ENCODE assay signal across 1 cellular context in the genomic region with DNA sequence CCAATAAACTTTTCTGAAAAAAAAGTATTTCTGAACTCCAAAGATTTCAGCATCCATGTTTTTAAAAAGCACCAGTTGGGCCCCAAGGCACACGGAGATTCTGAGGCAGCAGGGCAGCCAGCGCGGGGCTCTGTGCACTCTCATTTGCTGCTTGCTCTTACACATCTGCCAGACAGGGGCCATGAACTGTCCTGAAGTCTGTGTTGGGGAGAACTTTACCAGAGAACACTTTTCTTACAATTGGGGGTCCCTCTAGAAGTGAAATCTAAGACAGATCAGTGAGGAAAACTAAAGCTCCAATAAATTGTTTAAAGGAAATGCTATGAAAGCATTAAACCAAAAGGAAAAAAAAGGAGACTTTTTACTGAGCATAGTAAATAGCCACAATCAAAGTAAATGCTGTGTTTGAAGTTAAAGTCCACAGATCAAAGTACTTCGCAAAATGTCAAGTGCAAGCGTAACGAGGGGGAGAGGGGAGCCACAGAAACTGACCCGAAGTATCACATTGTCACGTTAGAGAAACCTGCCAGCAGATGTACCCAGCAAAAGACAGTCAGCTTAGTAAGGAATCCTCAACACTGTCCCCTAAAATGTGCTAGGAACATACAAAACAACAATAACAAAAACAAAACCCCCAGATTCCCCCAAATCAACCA.
TF ChIP-seq lines count a peak whose summit lies in the region.

No MANE protein-coding gene starts in this region.

TF ChIP-seq in HepG2, 621 proteins besides CTCF, POLR2A, EP300 and RAD21 (continued from another document and continues in another):
- TF ChIP-seq ARNT2 (CRISPR knock-in tag; IDR thresholded peaks at IDR 0.05; ENCODE audit: low read depth) = 0 out of 2 replicates have a peak, but pooled peaks have one; percentile 11
- no peak for TF ChIP-seq ZBTB7A (CRISPR knock-in tag; IDR thresholded peaks at IDR 0.05)
- TF ChIP-seq ZNF207 (IDR thresholded peaks at IDR 0.05; ENCODE audit: borderline replicate concordance) = no peak
- TF ChIP-seq ZNF672 (CRISPR knock-in tag; IDR thresholded peaks at IDR 0.05) = no peak
- TF ChIP-seq SALL1 (CRISPR knock-in tag; IDR thresholded peaks at IDR 0.05) = peak; percentile 53
- TF ChIP-seq NFKBIZ (CRISPR knock-in tag; IDR thresholded peaks at IDR 0.05) = no peak
- TF ChIP-seq, protein P1, sequence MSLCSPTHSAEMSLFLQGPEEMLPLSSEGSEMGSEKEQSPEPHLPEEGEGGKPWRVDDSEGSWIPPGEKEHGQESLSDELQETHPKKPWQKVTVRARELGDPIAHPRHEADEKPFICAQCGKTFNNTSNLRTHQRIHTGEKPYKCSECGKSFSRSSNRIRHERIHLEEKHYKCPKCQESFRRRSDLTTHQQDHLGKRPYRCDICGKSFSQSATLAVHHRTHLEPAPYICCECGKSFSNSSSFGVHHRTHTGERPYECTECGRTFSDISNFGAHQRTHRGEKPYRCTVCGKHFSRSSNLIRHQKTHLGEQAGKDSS (CRISPR knock-in tag; IDR thresholded peaks at IDR 0.05; ENCODE audit: borderline replicate concordance, low read depth) = no peak
- TF ChIP-seq HDAC6 (IDR thresholded peaks at IDR 0.05; ENCODE audit: low read depth, low read length) = no peak
- TF ChIP-seq, protein P2, sequence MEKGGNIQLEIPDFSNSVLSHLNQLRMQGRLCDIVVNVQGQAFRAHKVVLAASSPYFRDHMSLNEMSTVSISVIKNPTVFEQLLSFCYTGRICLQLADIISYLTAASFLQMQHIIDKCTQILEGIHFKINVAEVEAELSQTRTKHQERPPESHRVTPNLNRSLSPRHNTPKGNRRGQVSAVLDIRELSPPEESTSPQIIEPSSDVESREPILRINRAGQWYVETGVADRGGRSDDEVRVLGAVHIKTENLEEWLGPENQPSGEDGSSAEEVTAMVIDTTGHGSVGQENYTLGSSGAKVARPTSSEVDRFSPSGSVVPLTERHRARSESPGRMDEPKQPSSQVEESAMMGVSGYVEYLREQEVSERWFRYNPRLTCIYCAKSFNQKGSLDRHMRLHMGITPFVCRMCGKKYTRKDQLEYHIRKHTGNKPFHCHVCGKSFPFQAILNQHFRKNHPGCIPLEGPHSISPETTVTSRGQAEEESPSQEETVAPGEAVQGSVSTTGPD (CRISPR knock-in tag; IDR thresholded peaks at IDR 0.05) = no peak
- TF ChIP-seq HMG20B (CRISPR knock-in tag; conservative IDR thresholded peaks at IDR 0.05) = peak; percentile 45; the same call in 1 of the 2 replicates
- TF ChIP-seq, protein P3, sequence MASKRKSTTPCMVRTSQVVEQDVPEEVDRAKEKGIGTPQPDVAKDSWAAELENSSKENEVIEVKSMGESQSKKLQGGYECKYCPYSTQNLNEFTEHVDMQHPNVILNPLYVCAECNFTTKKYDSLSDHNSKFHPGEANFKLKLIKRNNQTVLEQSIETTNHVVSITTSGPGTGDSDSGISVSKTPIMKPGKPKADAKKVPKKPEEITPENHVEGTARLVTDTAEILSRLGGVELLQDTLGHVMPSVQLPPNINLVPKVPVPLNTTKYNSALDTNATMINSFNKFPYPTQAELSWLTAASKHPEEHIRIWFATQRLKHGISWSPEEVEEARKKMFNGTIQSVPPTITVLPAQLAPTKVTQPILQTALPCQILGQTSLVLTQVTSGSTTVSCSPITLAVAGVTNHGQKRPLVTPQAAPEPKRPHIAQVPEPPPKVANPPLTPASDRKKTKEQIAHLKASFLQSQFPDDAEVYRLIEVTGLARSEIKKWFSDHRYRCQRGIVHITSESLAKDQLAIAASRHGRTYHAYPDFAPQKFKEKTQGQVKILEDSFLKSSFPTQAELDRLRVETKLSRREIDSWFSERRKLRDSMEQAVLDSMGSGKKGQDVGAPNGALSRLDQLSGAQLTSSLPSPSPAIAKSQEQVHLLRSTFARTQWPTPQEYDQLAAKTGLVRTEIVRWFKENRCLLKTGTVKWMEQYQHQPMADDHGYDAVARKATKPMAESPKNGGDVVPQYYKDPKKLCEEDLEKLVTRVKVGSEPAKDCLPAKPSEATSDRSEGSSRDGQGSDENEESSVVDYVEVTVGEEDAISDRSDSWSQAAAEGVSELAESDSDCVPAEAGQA (IDR thresholded peaks at IDR 0.05; ENCODE audit: low read depth) = no peak
- TF ChIP-seq, protein P3 (CRISPR knock-in tag; IDR thresholded peaks at IDR 0.05; ENCODE audit: borderline replicate concordance) = no peak
- no peak for TF ChIP-seq BRF2 (CRISPR knock-in tag; IDR thresholded peaks at IDR 0.05)
- no peak for TF ChIP-seq NFYB (CRISPR knock-in tag; IDR thresholded peaks at IDR 0.05)
- TF ChIP-seq ZNF703 (CRISPR knock-in tag; IDR thresholded peaks at IDR 0.05; ENCODE audit: borderline replicate concordance) = no peak
- TF ChIP-seq KLF6 (CRISPR knock-in tag; IDR thresholded peaks at IDR 0.05) = no peak
- no peak for TF ChIP-seq FIP1L1 (IDR thresholded peaks at IDR 0.05; ENCODE audit: borderline replicate concordance, insufficient read depth, low read depth, low read length)
- TF ChIP-seq ZC3H4 (CRISPR knock-in tag; IDR thresholded peaks at IDR 0.05; ENCODE audit: borderline replicate concordance) = no peak
- TF ChIP-seq KAT8 (CRISPR knock-in tag; IDR thresholded peaks at IDR 0.05) = no peak; the same call in 1 of the 2 replicates
- TF ChIP-seq ETV6 (CRISPR knock-in tag; conservative IDR thresholded peaks at IDR 0.05) = no peak
- TF ChIP-seq ISL2 (CRISPR knock-in tag; IDR thresholded peaks at IDR 0.05) = peak; percentile 88
- TF ChIP-seq HNF4A (CRISPR knock-in tag; IDR thresholded peaks at IDR 0.05) = peak; percentile 98
- no peak for TF ChIP-seq ZNF850 (CRISPR knock-in tag; conservative IDR thresholded peaks at IDR 0.05)
- TF ChIP-seq, protein P4, sequence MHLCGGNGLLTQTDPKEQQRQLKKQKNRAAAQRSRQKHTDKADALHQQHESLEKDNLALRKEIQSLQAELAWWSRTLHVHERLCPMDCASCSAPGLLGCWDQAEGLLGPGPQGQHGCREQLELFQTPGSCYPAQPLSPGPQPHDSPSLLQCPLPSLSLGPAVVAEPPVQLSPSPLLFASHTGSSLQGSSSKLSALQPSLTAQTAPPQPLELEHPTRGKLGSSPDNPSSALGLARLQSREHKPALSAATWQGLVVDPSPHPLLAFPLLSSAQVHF (CRISPR knock-in tag; IDR thresholded peaks at IDR 0.05) = no peak
- no peak for TF ChIP-seq CHCHD3 (CRISPR knock-in tag; IDR thresholded peaks at IDR 0.05)
- TF ChIP-seq GTF3A (CRISPR knock-in tag; conservative IDR thresholded peaks at IDR 0.05) = no peak
- TF ChIP-seq, protein P5, sequence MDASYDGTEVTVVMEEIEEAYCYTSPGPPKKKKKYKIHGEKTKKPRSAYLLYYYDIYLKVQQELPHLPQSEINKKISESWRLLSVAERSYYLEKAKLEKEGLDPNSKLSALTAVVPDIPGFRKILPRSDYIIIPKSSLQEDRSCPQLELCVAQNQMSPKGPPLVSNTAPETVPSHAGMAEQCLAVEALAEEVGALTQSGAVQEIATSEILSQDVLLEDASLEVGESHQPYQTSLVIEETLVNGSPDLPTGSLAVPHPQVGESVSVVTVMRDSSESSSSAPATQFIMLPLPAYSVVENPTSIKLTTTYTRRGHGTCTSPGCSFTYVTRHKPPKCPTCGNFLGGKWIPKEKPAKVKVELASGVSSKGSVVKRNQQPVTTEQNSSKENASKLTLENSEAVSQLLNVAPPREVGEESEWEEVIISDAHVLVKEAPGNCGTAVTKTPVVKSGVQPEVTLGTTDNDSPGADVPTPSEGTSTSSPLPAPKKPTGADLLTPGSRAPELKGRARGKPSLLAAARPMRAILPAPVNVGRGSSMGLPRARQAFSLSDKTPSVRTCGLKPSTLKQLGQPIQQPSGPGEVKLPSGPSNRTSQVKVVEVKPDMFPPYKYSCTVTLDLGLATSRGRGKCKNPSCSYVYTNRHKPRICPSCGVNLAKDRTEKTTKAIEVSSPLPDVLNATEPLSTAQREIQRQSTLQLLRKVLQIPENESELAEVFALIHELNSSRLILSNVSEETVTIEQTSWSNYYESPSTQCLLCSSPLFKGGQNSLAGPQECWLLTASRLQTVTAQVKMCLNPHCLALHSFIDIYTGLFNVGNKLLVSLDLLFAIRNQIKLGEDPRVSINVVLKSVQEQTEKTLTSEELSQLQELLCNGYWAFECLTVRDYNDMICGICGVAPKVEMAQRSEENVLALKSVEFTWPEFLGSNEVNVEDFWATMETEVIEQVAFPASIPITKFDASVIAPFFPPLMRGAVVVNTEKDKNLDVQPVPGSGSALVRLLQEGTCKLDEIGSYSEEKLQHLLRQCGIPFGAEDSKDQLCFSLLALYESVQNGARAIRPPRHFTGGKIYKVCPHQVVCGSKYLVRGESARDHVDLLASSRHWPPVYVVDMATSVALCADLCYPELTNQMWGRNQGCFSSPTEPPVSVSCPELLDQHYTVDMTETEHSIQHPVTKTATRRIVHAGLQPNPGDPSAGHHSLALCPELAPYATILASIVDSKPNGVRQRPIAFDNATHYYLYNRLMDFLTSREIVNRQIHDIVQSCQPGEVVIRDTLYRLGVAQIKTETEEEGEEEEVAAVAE (CRISPR knock-in tag; IDR thresholded peaks at IDR 0.05; ENCODE audit: borderline replicate concordance) = no peak
- TF ChIP-seq MEIS1 (CRISPR knock-in tag; IDR thresholded peaks at IDR 0.05; ENCODE audit: borderline replicate concordance) = no peak; the same call in 1 of the 2 replicates
- TF ChIP-seq ZNF629 (CRISPR knock-in tag; conservative IDR thresholded peaks at IDR 0.05) = peak; percentile 17; the same call in 1 of the 2 replicates
- TF ChIP-seq ZNF430 (CRISPR knock-in tag; IDR thresholded peaks at IDR 0.05) = no peak
- TF ChIP-seq PITX1 (CRISPR knock-in tag; IDR thresholded peaks at IDR 0.05) = peak; percentile 70
- TF ChIP-seq MIER2 (CRISPR knock-in tag; IDR thresholded peaks at IDR 0.05) = 0 out of 2 replicates have a peak, but pooled peaks have one; percentile 8
- no peak for TF ChIP-seq ZKSCAN1 (IDR thresholded peaks at IDR 0.05; ENCODE audit: low read length)
- TF ChIP-seq ZUFSP (CRISPR knock-in tag; IDR thresholded peaks at IDR 0.05; ENCODE audit: borderline replicate concordance) = no peak
- no peak for TF ChIP-seq ZNF496 (CRISPR knock-in tag; IDR thresholded peaks at IDR 0.05; ENCODE audit: insufficient replicate concordance)
- TF ChIP-seq, protein P6, sequence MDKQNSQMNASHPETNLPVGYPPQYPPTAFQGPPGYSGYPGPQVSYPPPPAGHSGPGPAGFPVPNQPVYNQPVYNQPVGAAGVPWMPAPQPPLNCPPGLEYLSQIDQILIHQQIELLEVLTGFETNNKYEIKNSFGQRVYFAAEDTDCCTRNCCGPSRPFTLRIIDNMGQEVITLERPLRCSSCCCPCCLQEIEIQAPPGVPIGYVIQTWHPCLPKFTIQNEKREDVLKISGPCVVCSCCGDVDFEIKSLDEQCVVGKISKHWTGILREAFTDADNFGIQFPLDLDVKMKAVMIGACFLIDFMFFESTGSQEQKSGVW (CRISPR knock-in tag; IDR thresholded peaks at IDR 0.05; ENCODE audit: borderline replicate concordance) = no peak
- TF ChIP-seq ZNF550 (CRISPR knock-in tag; IDR thresholded peaks at IDR 0.05; ENCODE audit: borderline replicate concordance) = no peak
- TF ChIP-seq CERS6 (CRISPR knock-in tag; IDR thresholded peaks at IDR 0.05) = no peak
- TF ChIP-seq ZNF713 (CRISPR knock-in tag; IDR thresholded peaks at IDR 0.05) = no peak
- no peak for TF ChIP-seq ZNF30 (CRISPR knock-in tag; IDR thresholded peaks at IDR 0.05)
- no peak for TF ChIP-seq ZNF24 (IDR thresholded peaks at IDR 0.05)
